ENCODE assay signal across 1 cellular context in the genomic region with DNA sequence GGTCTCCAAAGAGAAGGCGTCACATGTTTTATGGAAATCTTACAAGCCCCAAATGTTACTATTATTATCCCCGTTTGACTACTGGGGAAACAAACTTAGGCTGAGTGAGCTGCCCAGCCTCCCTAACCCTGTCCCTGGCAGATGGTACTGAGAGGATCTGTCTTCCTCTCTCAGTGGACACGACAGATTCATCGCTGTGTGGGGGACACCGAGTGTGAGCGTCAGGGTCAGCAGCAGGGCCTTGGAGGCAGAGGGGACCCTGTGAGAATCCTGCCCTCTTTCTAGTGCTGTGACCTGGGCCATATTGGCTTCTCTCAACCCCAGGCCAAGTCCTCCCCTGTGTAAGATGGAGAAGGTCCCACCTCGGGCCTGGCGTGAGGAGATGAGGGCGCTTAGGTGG.
TF ChIP-seq lines count a peak whose summit lies in the region.

No MANE protein-coding gene starts in this region.

TF ChIP-seq in H1, 55 proteins besides CTCF, POLR2A, EP300 and RAD21:
- TF ChIP-seq RFX5 (IDR thresholded peaks at IDR 0.05; ENCODE audit: borderline replicate concordance, low read depth, low read length): no peak
- no peak for TF ChIP-seq CTBP2 (IDR thresholded peaks at IDR 0.05; ENCODE audit: borderline replicate concordance, insufficient read depth, insufficient read length, low read length)
- TF ChIP-seq, protein P1, sequence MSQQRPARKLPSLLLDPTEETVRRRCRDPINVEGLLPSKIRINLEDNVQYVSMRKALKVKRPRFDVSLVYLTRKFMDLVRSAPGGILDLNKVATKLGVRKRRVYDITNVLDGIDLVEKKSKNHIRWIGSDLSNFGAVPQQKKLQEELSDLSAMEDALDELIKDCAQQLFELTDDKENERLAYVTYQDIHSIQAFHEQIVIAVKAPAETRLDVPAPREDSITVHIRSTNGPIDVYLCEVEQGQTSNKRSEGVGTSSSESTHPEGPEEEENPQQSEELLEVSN (IDR thresholded peaks at IDR 0.05): no peak
- no peak for TF ChIP-seq SAP30 (IDR thresholded peaks at IDR 0.05; ENCODE audit: insufficient read depth, insufficient replicate concordance, low read length)
- no peak for TF ChIP-seq RNF2 (IDR thresholded peaks at IDR 0.05; ENCODE audit: borderline replicate concordance, low read depth, low read length, missing control alignments, poor library complexity, severe bottlenecking)
TF ChIP-seq in H1: peak in this region for 0.
